In genomic region chr7:101308245-101309085, GRCh38 we compare ENCODE assay signal across 8 cellular contexts. TPM values are rescaled to one million over a fixed set of nuclear protein-coding genes. Genes with fewer than 3 reads are reported as not detected.
DNase-seq lines count a peak whose midpoint lies in the region; ATAC-seq, FAIRE-seq and TF ChIP-seq lines count a peak whose summit lies in the region.

No MANE protein-coding gene starts in this region.

- dilution Hi-C loops in endothelial cell of umbilical vein (cut with MboI; ENCODE audit: extremely low pct_ligation_motif_present, low sequenced_read_pairs), result no loop called here

- peak overlapping the region; percentile 94 for H2AFZ ChIP-seq in endothelial cell of umbilical vein (ENCODE audit: low read depth, low read length)

- no peaks in the 10 kb centered on the region for H3K9me3 ChIP-seq in endothelial cell of umbilical vein (replicated peaks; ENCODE audit: control insufficient read depth, insufficient read depth, low read length)
- peaks cover 5% of the 10 kb centered on the region for H3K9me3 ChIP-seq in thoracic aorta

- intact Hi-C loops in endothelial cell of umbilical vein (cut with micrococcal nuclease), result no loop called here

- no peaks in the 10 kb centered on the region for H3K79me2 ChIP-seq in endothelial cell of umbilical vein (ENCODE audit: control insufficient read depth, insufficient read depth, low read length)

- CTCF ChIA-PET in HEK293T (lab: Yijun Ruan, JAX) (interaction anchor here (0.5 to 1.3 kb wide), 7 partner anchors 13 to 83 kb away, joined by 3 to 5 read pairs (median 3); partner anchors contain the start of genes COL26A1 and IFT22), endothelial cell of umbilical vein (lab: Charles Lee) (interaction anchor here (0.9 to 1.2 kb wide), 3 partner anchors 13 to 152 kb away, joined by 3 to 4 read pairs (median 3); partner anchors contain the start of gene IFT22)

- H3K4me3 Mint-ChIP-seq in naive thymus-derived CD8-positive, alpha-beta T cell, result peak overlapping the region; percentile 78 to 95 (median 86)

- POLR2A ChIA-PET in HEK293T (lab: Yijun Ruan, JAX) (interaction anchor here (0.6 to 1.7 kb wide), 5 partner anchors 13 to 63 kb away, joined by 3 to 7 read pairs (median 6); partner anchors contain the start of gene IFT22), endothelial cell of umbilical vein (lab: Charles Lee) (no interaction called here)
- POLR2A ChIA-PET in naive thymus-derived CD8-positive, alpha-beta T cell (lab: Charles Lee), result no interaction called here

- no TSS peak for BruUV-seq in endothelial cell of umbilical vein (replicated peaks; lab: Mats Ljungman, UMichigan)

- H3K4me1 ChIP-seq in endothelial cell of umbilical vein (ENCODE audit: control insufficient read depth, extremely low read depth, insufficient read depth, low read length) (peaks cover 7% of the 10 kb centered on the region), thoracic aorta (ENCODE audit: control insufficient read depth in 1 of 2, low read depth in 2 of 2) (peaks cover 5 to 10% of the 10 kb centered on the region in 2 donors)

- ATAC-seq in naive thymus-derived CD8-positive, alpha-beta T cell, result peak; percentile 65 to 75
- ATAC-seq in thoracic aorta (ENCODE audit: insufficient number of reproducible peaks, low FRiP score, low read depth) (no peak), GM21737 (IDR thresholded peaks at IDR 0.05; ENCODE audit: unreplicated experiment) (no peak)

- TF ChIP-seq POLR2A in endothelial cell of umbilical vein (IDR thresholded peaks at IDR 0.05; ENCODE audit: low read depth, low read length), result no peak

- H3K4me3 ChIP-seq in AG09309 (ENCODE audit: control insufficient read depth, low read depth, low read length) (peak overlapping the region; percentile 41), endothelial cell of umbilical vein (replicated peaks in 1 of 3; ENCODE audit: insufficient read depth in 1 of 3, low read depth in 1 of 3, low read length in 3 of 3) (peak overlapping the region; percentile 38 to 66 (median 65)), thoracic aorta (peak overlapping the region; percentile 68)

- H3K36me3 Mint-ChIP-seq in naive thymus-derived CD8-positive, alpha-beta T cell, result peaks cover 7 to 18% (median 10%) of the 10 kb centered on the region in 3 donors

- peaks cover 28 to 59% (median 33%) of the 10 kb centered on the region in 5 donors for H3K27me3 Mint-ChIP-seq in naive thymus-derived CD8-positive, alpha-beta T cell

- no peaks in the 10 kb centered on the region for H4K20me1 ChIP-seq in endothelial cell of umbilical vein (replicated peaks; ENCODE audit: control insufficient read depth, extremely low read depth, insufficient read depth, low read length)

- no peaks in the 10 kb centered on the region for H3K9me1 ChIP-seq in endothelial cell of umbilical vein (replicated peaks; ENCODE audit: control insufficient read depth, extremely low read depth, insufficient read depth, low read length)

- TF ChIP-seq CTCF in AG09309 (IDR thresholded peaks at IDR 0.05; ENCODE audit: control insufficient read depth, insufficient read depth, low read depth, low read length, missing control alignments) (no peak), endothelial cell of umbilical vein (IDR thresholded peaks at IDR 0.05; ENCODE audit: extremely low read depth in 1 of 2, insufficient read depth in 1 of 2, low read depth in 1 of 2, low read length in 2 of 2) (peak in 1 of 2 donors; percentile 17), thoracic aorta (IDR thresholded peaks at IDR 0.05) (no peak)

- H3K36me3 ChIP-seq in endothelial cell of umbilical vein (ENCODE audit: control insufficient read depth in 2 of 2, extremely low read depth in 1 of 2, insufficient read depth in 2 of 2, low read length in 2 of 2) (no peaks in the 10 kb centered on the region), thoracic aorta (no peaks in the 10 kb centered on the region)

- peak overlapping the region in 3 of 10 donors; percentile 40 to 91 (median 63) for H3K27ac Mint-ChIP-seq in naive thymus-derived CD8-positive, alpha-beta T cell

- peak overlapping the region; percentile 85 for H3K4me2 ChIP-seq in endothelial cell of umbilical vein (ENCODE audit: insufficient read depth, low read length)

- FAIRE-seq in endothelial cell of umbilical vein (lab: Jason Lieb, UNC), result peak; percentile 42

- DNase-seq in AG09309 (ENCODE audit: low read depth) (no peak), HEK293T (ENCODE audit: extremely low spot score) (peak; percentile 64), endothelial cell of umbilical vein (ENCODE audit: low read depth, low spot score) (peak; percentile 20), thoracic aorta (ENCODE audit: low spot score) (no peak), cerebellum (ENCODE audit: low spot score) (no peak)
- DNase-seq in activated CD4-positive, alpha-beta T cell treated with anti-CD3 and anti-CD28 coated beads for 48 hours, result peak; percentile 65
- peak in 5 of 10 donors; percentile 6 to 62 (median 27) for DNase-seq in naive thymus-derived CD8-positive, alpha-beta T cell

- H3K9me3 Mint-ChIP-seq in naive thymus-derived CD8-positive, alpha-beta T cell, result peaks cover 0 to 40% (median 18%) of the 10 kb centered on the region in 9 donors

- H3K4me1 Mint-ChIP-seq in naive thymus-derived CD8-positive, alpha-beta T cell, result peaks cover 0 to 7% (median 5%) of the 10 kb centered on the region in 4 donors

- no peak overlapping the region for H3K9ac ChIP-seq in endothelial cell of umbilical vein (replicated peaks; ENCODE audit: extremely low read depth, insufficient read depth, low read length)

- H3K27me3 ChIP-seq in endothelial cell of umbilical vein (ENCODE audit: control insufficient read depth in 2 of 2, insufficient read depth in 2 of 2, low read length in 2 of 2) (peaks cover 7 to 10% of the 10 kb centered on the region in 2 experiments), thoracic aorta (replicated peaks; ENCODE audit: insufficient read depth) (peaks cover 8% of the 10 kb centered on the region)

- no peak overlapping the region for H3K27ac ChIP-seq in endothelial cell of umbilical vein (ENCODE audit: insufficient read depth, low read depth, low read length)
- no peak overlapping the region for H3K27ac ChIP-seq in thoracic aorta

TF ChIP-seq in HEK293T, 16 proteins besides CTCF, POLR2A, EP300 and RAD21:
- TF ChIP-seq L3MBTL2 (conservative IDR thresholded peaks at IDR 0.05) (peak; percentile 2; the same call in 1 of the 2 replicates), NFRKB (IDR thresholded peaks at IDR 0.05) (no peak)

TF ChIP-seq in endothelial cell of umbilical vein, 7 proteins besides CTCF, POLR2A, EP300 and RAD21:
- TF ChIP-seq MAX (IDR thresholded peaks at IDR 0.05; ENCODE audit: insufficient read depth, insufficient read length) (no peak), EZH2 (IDR thresholded peaks at IDR 0.05; ENCODE audit: borderline replicate concordance, low read depth, low read length, severe bottlenecking) (no peak), JUN (IDR thresholded peaks at IDR 0.05; ENCODE audit: borderline replicate concordance, insufficient read depth, insufficient read length, low read depth) (no peak), FOS (IDR thresholded peaks at IDR 0.05; ENCODE audit: borderline replicate concordance, insufficient read depth, low read length) (no peak), MYC (IDR thresholded peaks at IDR 0.05; ENCODE audit: low read depth, low read length) (no peak), POLR2AphosphoS5 (IDR thresholded peaks at IDR 0.05; ENCODE audit: insufficient read depth, low read depth, low read length) (no peak), GATA2 (IDR thresholded peaks at IDR 0.05; ENCODE audit: insufficient read depth, insufficient read length, low read depth, low read length) (no peak)

RNA-seq across cellular contexts. Expression of gene IFT22, which starts 13.1 kb away (rescaled TPM):
- total RNA-seq in endothelial cell of umbilical vein (26.1 and 28.7 TPM in 2 replicates), thoracic aorta (10 to 100 TPM; 14.0 to 24.4 TPM), cerebellum (26.6 TPM)
- polyA plus RNA-seq in endothelial cell of umbilical vein, result 26.0 and 26.3 TPM in 2 replicates
- 40.6 and 44.9 TPM in 2 replicates for polyA plus RNA-seq in endothelial cell of umbilical vein (2011; cell fraction: cytosol; rRNA removed)
- 11.2 and 13.4 TPM in 2 replicates for polyA plus RNA-seq in endothelial cell of umbilical vein (2011; cell fraction: nucleus; rRNA removed)
- 32.5 and 38.1 TPM in 2 replicates for polyA plus RNA-seq in endothelial cell of umbilical vein (2012)
- 28.7 and 30.3 TPM in 2 replicates for polyA minus RNA-seq in endothelial cell of umbilical vein
- 13.5 TPM for polyA minus RNA-seq in endothelial cell of umbilical vein (2011; cell fraction: cytosol; rRNA and poly(A)+ RNA removed)
- 4.4 and 5.5 TPM in 2 replicates for polyA minus RNA-seq in endothelial cell of umbilical vein (2011; cell fraction: nucleus; rRNA and poly(A)+ RNA removed)
- 1 to 10 TPM; 4.0 to 4.2 TPM for total RNA-seq in naive thymus-derived CD8-positive, alpha-beta T cell
- 1 to 10 TPM; 6.5 to 8.2 (median 8.0) TPM for polyA plus RNA-seq in naive thymus-derived CD8-positive, alpha-beta T cell

RNA-seq across cellular contexts. Expression of gene COL26A1, which starts 54.2 kb away (rescaled TPM):
- total RNA-seq in endothelial cell of umbilical vein (not detected in 2 replicates), thoracic aorta (under 1 TPM in 1 of 2 donors, not detected in 1; 0.14 TPM), cerebellum (16.3 TPM)
- polyA plus RNA-seq in endothelial cell of umbilical vein, result 0.03 TPM in 1 of 2 replicates, not detected in the other
- polyA plus RNA-seq in endothelial cell of umbilical vein (2011; cell fraction: cytosol; rRNA removed), result not detected in 2 replicates
- not detected in 2 replicates for polyA plus RNA-seq in endothelial cell of umbilical vein (2011; cell fraction: nucleus; rRNA removed)
- not detected in 2 replicates for polyA plus RNA-seq in endothelial cell of umbilical vein (2012)
- not detected in 2 replicates for polyA minus RNA-seq in endothelial cell of umbilical vein
- polyA minus RNA-seq in endothelial cell of umbilical vein (2011; cell fraction: cytosol; rRNA and poly(A)+ RNA removed), result not detected
- polyA minus RNA-seq in endothelial cell of umbilical vein (2011; cell fraction: nucleus; rRNA and poly(A)+ RNA removed), result not detected in 2 replicates
- total RNA-seq in naive thymus-derived CD8-positive, alpha-beta T cell, result not detected
- polyA plus RNA-seq in naive thymus-derived CD8-positive, alpha-beta T cell, result not detected

Comparison
In these comparisons a context has a peak if more than half of its experiments do, and no peak if none do; other contexts are left out.
1. DNase-seq: peak in HEK293T (single experiment), activated CD4-positive, alpha-beta T cell treated with anti-CD3 and anti-CD28 coated beads for 48 hours (single experiment) and endothelial cell of umbilical vein (single experiment); none in AG09309 (single experiment), thoracic aorta (single experiment) and cerebellum (single experiment).
2. ATAC-seq: peak in naive thymus-derived CD8-positive, alpha-beta T cell (2 of 2); none in thoracic aorta (single experiment) and GM21737 (single experiment).
3. RNA of gene COL26A1, which starts 54.2 kb away (total RNA-seq): 16.3 TPM in cerebellum (single experiment); 0.14 TPM in thoracic aorta, not detected in endothelial cell of umbilical vein and not detected in naive thymus-derived CD8-positive, alpha-beta T cell; every median in the first group is over 10 times any median in the second.
4. Peak in every context shown above with its lines, with median percentiles within 50 percentile points of each other: H3K4me3 ChIP-seq.